In genomic region chr5:73338201-73339126, GRCh38 we compare ENCODE assay signal across 11 cellular contexts.
DNase-seq lines count a peak whose midpoint lies in the region; ATAC-seq, FAIRE-seq and TF ChIP-seq lines count a peak whose summit lies in the region.
"Had no signal": no experiment of that assay in that cellular context is flagged by ENCODE, and none has a peak within 500 bp of the region (broad histone marks: within the 10 kb centered on the region; RNA-seq: fewer than 3 reads in every experiment).

No MANE protein-coding gene starts in this region.

- TF ChIP-seq POLR2A in A549 (IDR thresholded peaks at IDR 0.05; ENCODE audit: low read length): no peak

- H3K4me2 ChIP-seq in A549: peak overlapping the region; percentile 22; the same call in 2 of the 3 replicates
- H3K4me2 ChIP-seq: BLaER1 treated with 17β-estradiol and CSF1 and Interleukin-3, amounts not matched to agents 10 nM and 100 nM had no signal

- no peaks in the 10 kb centered on the region for H3K36me3 Mint-ChIP-seq in HFFc6 (ENCODE audit: low read depth)

- H3K9ac ChIP-seq in adipocyte (ENCODE audit: low read length): peak overlapping the region; percentile 11
- no peak overlapping the region for H3K9ac ChIP-seq in kidney (ENCODE audit: low read length in 2 of 2)
- H3K9ac ChIP-seq: BLaER1 treated with 17β-estradiol and CSF1 and Interleukin-3, amounts not matched to agents 10 nM and 100 nM had no signal

- intact Hi-C loops in kidney (cut with DNase I): no loop called here

- H3K9me3 ChIP-seq in A549 (no peaks in the 10 kb centered on the region), adipocyte (ENCODE audit: control insufficient read depth, low read length) (peaks cover 7% of the 10 kb centered on the region), kidney (ENCODE audit: control insufficient read depth in 1 of 2, low read length in 2 of 2) (no peaks in the 10 kb centered on the region)

- no peak for DNase-seq in A549 (ENCODE audit: low read depth in 1 of 2, low spot score in 1 of 2)
- DNase-seq in HFFc6: peak; percentile 26
- DNase-seq in adipocyte (ENCODE audit: low read depth): peak; percentile 83
- DNase-seq in kidney: peak; percentile 57
- no peak for DNase-seq in NCI-H2227 treated with DMSO at 0.1 percent for 48 hours (lab: John Stamatoyannopoulos, UW)
- no peak for DNase-seq in SK-N-DZ (ENCODE audit: low spot score)
- no peak for DNase-seq in activated CD4-positive, alpha-beta T cell treated with anti-CD3 and anti-CD28 coated beads, Interleukin-2, amount 50 U/mL, for 4 hours
- DNase-seq in MV-4-11 (lab: John Stamatoyannopoulos, UW): no peak
- DNase-seq: activated CD8-positive, alpha-beta T cell treated with anti-CD3 and anti-CD28 coated beads, Interleukin-2, amount 10 ng/mL, durations not matched to agents 7 days and 5 days; NCI-H2029 treated with DMSO at 0.1 percent for 48 hours had no signal

- H3K27ac ChIP-seq in A549 (peak overlapping the region in 1 of 2 experiments; percentile 2; a peak in 1 of 6 replicates), kidney (ENCODE audit: low read depth in 2 of 2, low read length in 2 of 2) (no peak overlapping the region)
- H3K27ac ChIP-seq: BLaER1 treated with 17β-estradiol and CSF1 and Interleukin-3, amounts not matched to agents 10 nM and 100 nM had no signal

- H3K4me3 Mint-ChIP-seq in HFFc6: peak overlapping the region; percentile 67; the same call in 1 of the 2 replicates
- H3K4me3 Mint-ChIP-seq: activated CD8-positive, alpha-beta T cell treated with anti-CD3 and anti-CD28 coated beads, Interleukin-2, amount 10 ng/mL, durations not matched to agents 7 days and 5 days had no signal

- H3K27me3 ChIP-seq in adipocyte (replicated peaks; ENCODE audit: control insufficient read depth, insufficient read depth, low read length): peaks cover 19% of the 10 kb centered on the region
- H3K27me3 ChIP-seq: BLaER1 treated with 17β-estradiol and CSF1 and Interleukin-3, amounts not matched to agents 10 nM and 100 nM had no signal

- FAIRE-seq in A549 (lab: Jason Lieb, UNC) (no peak), kidney (lab: Jason Lieb, UNC) (no peak)

- no peak for TF ChIP-seq RAD21 in A549 (conservative IDR thresholded peaks at IDR 0.05 in 1 of 2, IDR thresholded peaks at IDR 0.05 in 1 of 2)

- TF ChIP-seq EP300 in A549 (IDR thresholded peaks at IDR 0.05): no peak

- POLR2A ChIA-PET in A549 (lab: Yijun Ruan, JAX): interaction anchor here (0.6 kb wide), 1 partner anchor 99 kb away, joined by 3 read pairs; no protein-coding TSS in a partner anchor

- H3K4me1 ChIP-seq in A549: peaks cover 14% of the 10 kb centered on the region; the same call in 1 of the 3 replicates
- peaks cover 15% of the 10 kb centered on the region for H3K4me1 ChIP-seq in adipocyte (ENCODE audit: control insufficient read depth, insufficient read depth, low read length)
- H3K4me1 ChIP-seq in kidney (ENCODE audit: control insufficient read depth in 1 of 2, insufficient read depth in 1 of 2, low read depth in 1 of 2, low read length in 2 of 2): peaks cover 0 to 4% of the 10 kb centered on the region in 2 donors

- peaks cover 5% of the 10 kb centered on the region; the same call in 1 of the 2 replicates for H3K9me3 Mint-ChIP-seq in HFFc6

- peak in 1 of 2 experiments; percentile 61; a peak in 3 of 6 replicates for ATAC-seq in A549
- ATAC-seq: activated CD8-positive, alpha-beta T cell treated with anti-CD3 and anti-CD28 coated beads, Interleukin-2, amount 10 ng/mL, durations not matched to agents 7 days and 5 days had no signal

- CTCF ChIA-PET in A549 (lab: Yijun Ruan, JAX): interaction anchor here (1.0 to 1.2 kb wide), 3 partner anchors 18 to 31 kb away, joined by 3 to 5 read pairs (median 3); no protein-coding TSS in a partner anchor

- H3K36me3 ChIP-seq in adipocyte (ENCODE audit: control insufficient read depth, insufficient read depth, low read length, severe bottlenecking) (no peaks in the 10 kb centered on the region), kidney (ENCODE audit: control insufficient read depth in 1 of 2, insufficient read depth in 2 of 2, low read length in 2 of 2) (no peaks in the 10 kb centered on the region)
- H3K36me3 ChIP-seq: BLaER1 treated with 17β-estradiol and CSF1 and Interleukin-3, amounts not matched to agents 10 nM and 100 nM had no signal

- no peak for TF ChIP-seq CTCF in A549 (IDR thresholded peaks at IDR 0.05)
- TF ChIP-seq CTCF in HFFc6 (IDR thresholded peaks at IDR 0.05): no peak
- TF ChIP-seq CTCF in kidney (IDR thresholded peaks at IDR 0.05; ENCODE audit: borderline replicate concordance, extremely low read depth, insufficient read depth): no peak

- H3K27me3 Mint-ChIP-seq in HFFc6 (ENCODE audit: insufficient read depth): peaks cover 11% of the 10 kb centered on the region; the same call in 1 of the 2 replicates

- H3K4me1 Mint-ChIP-seq in HFFc6 (ENCODE audit: low read depth): peaks cover 37% of the 10 kb centered on the region

- WGBS in A549 (ENCODE audit: missing lambda C conversion rate): 56% methylated on average over 21 of the region's 21 CpGs

- H3K27ac Mint-ChIP-seq in HFFc6: peak overlapping the region; percentile 59; the same call in 1 of the 2 replicates
- H3K27ac Mint-ChIP-seq: activated CD8-positive, alpha-beta T cell treated with anti-CD3 and anti-CD28 coated beads, Interleukin-2, amount 10 ng/mL, durations not matched to agents 7 days and 5 days had no signal

- H3K4me3 ChIP-seq in A549: no peak overlapping the region
- H3K4me3 ChIP-seq in adipocyte (ENCODE audit: low read length): no peak overlapping the region
- H3K4me3 ChIP-seq in kidney (ENCODE audit: low read length in 2 of 2): no peak overlapping the region
- H3K4me3 ChIP-seq: BLaER1 treated with 17β-estradiol and CSF1 and Interleukin-3, amounts not matched to agents 10 nM and 100 nM had no signal

TF ChIP-seq in A549, 52 proteins besides CTCF, POLR2A, EP300 and RAD21:
- no peak for TF ChIP-seq SREBF2 (IDR thresholded peaks at IDR 0.05)
- no peak for TF ChIP-seq HMGXB4 (CRISPR knock-in tag; IDR thresholded peaks at IDR 0.05; ENCODE audit: borderline replicate concordance)
- TF ChIP-seq RARB (CRISPR knock-in tag; IDR thresholded peaks at IDR 0.05): no peak
- no peak for TF ChIP-seq CEBPB (IDR thresholded peaks at IDR 0.05)

Comparison
In these comparisons a context has a peak if more than half of its experiments do, and no peak if none do; other contexts are left out.
1. DNase-seq: peak in HFFc6 (single experiment), adipocyte (single experiment) and kidney (single experiment); none in A549 (0 of 2), NCI-H2227 treated with DMSO at 0.1 percent for 48 hours (single experiment), SK-N-DZ (single experiment), activated CD4-positive, alpha-beta T cell treated with anti-CD3 and anti-CD28 coated beads, Interleukin-2, amount 50 U/mL, for 4 hours (0 of 2) and MV-4-11 (single experiment).